In the genomic region with DNA sequence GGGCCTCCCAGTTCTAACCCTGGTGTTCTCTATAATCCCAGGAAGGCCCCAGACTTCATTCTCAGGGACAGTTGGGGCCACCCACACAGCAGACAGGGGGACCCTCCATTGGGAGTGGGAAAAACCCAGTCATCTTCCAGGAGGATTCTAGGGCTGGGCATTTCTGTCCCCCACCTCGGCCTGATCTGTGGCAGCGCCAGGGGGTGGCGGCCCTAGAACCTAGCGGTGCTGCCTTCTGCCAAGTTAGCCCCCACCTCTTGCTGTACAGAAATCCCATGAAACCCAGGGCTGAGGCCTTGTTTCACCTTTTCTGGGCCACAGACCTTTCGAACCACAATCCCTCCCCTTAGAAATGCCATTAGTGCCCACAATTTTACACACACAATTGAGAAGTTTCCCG, we compare ENCODE assay signal across 14 cellular contexts. TPM values are rescaled to one million over a fixed set of nuclear protein-coding genes. Genes with fewer than 3 reads are reported as not detected.
DNase-seq lines count a peak whose midpoint lies in the region; FAIRE-seq and TF ChIP-seq lines count a peak whose summit lies in the region.
"Had no signal": no experiment of that assay in that cellular context is flagged by ENCODE, and none has a peak within 500 bp of the region (broad histone marks: within the 10 kb centered on the region; RNA-seq: fewer than 3 reads in every experiment).

No MANE protein-coding gene starts in this region.

- H3K4me1 ChIP-seq in endodermal cell (ENCODE audit: control insufficient read depth, insufficient read depth, low read length) (peaks cover 1% of the 10 kb centered on the region), spleen (peaks cover 11 to 51% (median 29%) of the 10 kb centered on the region in 6 donors)
- H3K4me1 ChIP-seq: Caco-2 had no signal

- H3K27ac Mint-ChIP-seq in brain, result peak overlapping the region in 4 of 5 experiments; percentile 14 to 93 (median 75)
- no peak overlapping the region for H3K27ac Mint-ChIP-seq in endodermal cell
- H3K27ac Mint-ChIP-seq in nephron, result peak overlapping the region in 2 of 3 experiments; percentile 74 to 75
- H3K27ac Mint-ChIP-seq: CD4-positive, CD25-positive, alpha-beta regulatory T cell had no signal

- no peak overlapping the region for H3K4me3 ChIP-seq in endodermal cell (ENCODE audit: low read length)
- no peak overlapping the region for H3K4me3 ChIP-seq in spleen
- H3K4me3 ChIP-seq: GM23248 had no signal

- H3K4me1 Mint-ChIP-seq in brain (peaks cover 74% of the 10 kb centered on the region), endodermal cell (peaks cover 9% of the 10 kb centered on the region), nephron (peaks cover 67% of the 10 kb centered on the region)

- H3K9me3 Mint-ChIP-seq in brain (no peaks in the 10 kb centered on the region), endodermal cell (no peaks in the 10 kb centered on the region), nephron (no peaks in the 10 kb centered on the region)
- H3K9me3 Mint-ChIP-seq: CD4-positive, CD25-positive, alpha-beta regulatory T cell had no signal

- H3K27me3 Mint-ChIP-seq in brain (no peaks in the 10 kb centered on the region), endodermal cell (ENCODE audit: insufficient read depth) (peaks cover 8% of the 10 kb centered on the region), nephron (ENCODE audit: low read depth) (peaks cover 16% of the 10 kb centered on the region)

- H3K36me3 Mint-ChIP-seq in brain (peaks cover 11% of the 10 kb centered on the region), endodermal cell (ENCODE audit: low read depth) (no peaks in the 10 kb centered on the region), nephron (ENCODE audit: low read depth) (no peaks in the 10 kb centered on the region)
- H3K36me3 Mint-ChIP-seq: CD4-positive, CD25-positive, alpha-beta regulatory T cell had no signal

- DNase-seq in endodermal cell (peak; percentile 34), spleen (peak; percentile 35), GM12891 (ENCODE audit: insufficient read length, low spot score) (no peak), 8988T (no peak), NCI-H345 (lab: John Stamatoyannopoulos, UW) (no peak)

- H3K27me3 ChIP-seq in endodermal cell (ENCODE audit: control insufficient read depth, insufficient read depth, low read length, poor library complexity, severe bottlenecking), result no peaks in the 10 kb centered on the region
- peaks cover 0 to 73% (median 8%) of the 10 kb centered on the region in 7 donors for H3K27me3 ChIP-seq in spleen (replicated peaks in 1 of 7)
- H3K27me3 ChIP-seq: BE2C had no signal

- intact Hi-C loops in spleen (cut with DNase I; ENCODE audit: low total_unique reads), result loop anchor here (5.0 to 10.0 kb wide), 2 partner anchors 294 to 311 kb away; no protein-coding TSS in a partner anchor

- H3K9ac ChIP-seq in endodermal cell (ENCODE audit: extremely low read depth, low read length, poor library complexity, severe bottlenecking), result no peak overlapping the region
- H3K9ac ChIP-seq: GM23248, SK-N-SH had no signal

- no peaks in the 10 kb centered on the region for H3K9me3 ChIP-seq in endodermal cell (ENCODE audit: control insufficient read depth, low read length)
- no peaks in the 10 kb centered on the region for H3K9me3 ChIP-seq in spleen
- H3K9me3 ChIP-seq: BE2C, Caco-2, SK-N-SH had no signal

- FAIRE-seq in GM12891 (lab: Jason Lieb, UNC), result no peak
- FAIRE-seq: G401.6 had no signal

- peak overlapping the region in 1 of 5 experiments; percentile 20 for H3K4me3 Mint-ChIP-seq in brain
- H3K4me3 Mint-ChIP-seq in endodermal cell, result no peak overlapping the region
- H3K4me3 Mint-ChIP-seq in nephron, result no peak overlapping the region
- H3K4me3 Mint-ChIP-seq: CD4-positive, CD25-positive, alpha-beta regulatory T cell had no signal

- TF ChIP-seq POLR2A in spleen (IDR thresholded peaks at IDR 0.05), result no peak
- no peak for TF ChIP-seq POLR2A in GM12891 (IDR thresholded peaks at IDR 0.05; ENCODE audit: low read depth, low read length)

- no peak for TF ChIP-seq CTCF in brain (conservative IDR thresholded peaks at IDR 0.05)
- TF ChIP-seq CTCF in endodermal cell (conservative IDR thresholded peaks at IDR 0.05), result no peak
- no peak for TF ChIP-seq CTCF in nephron (IDR thresholded peaks at IDR 0.05; ENCODE audit: unreplicated experiment in 3 of 3)
- no peak for TF ChIP-seq CTCF in spleen (IDR thresholded peaks at IDR 0.05 in 8 of 11, conservative IDR thresholded peaks at IDR 0.05 in 3 of 11)

- 94 to 95% methylated on average over 5 to 6 of the region's 6 CpGs for WGBS in endodermal cell (ENCODE audit: insufficient coverage in 1 of 2, insufficient read length in 1 of 2), 2 experiments
- WGBS in spleen, 5 donors, result 86 to 94% (median 91%) methylated on average over 6 of the region's 6 CpGs

- H3K36me3 ChIP-seq in endodermal cell (ENCODE audit: control insufficient read depth, insufficient read depth, low read length), result no peaks in the 10 kb centered on the region
- peaks cover 0 to 12% (median 0%) of the 10 kb centered on the region in 6 donors for H3K36me3 ChIP-seq in spleen
- H3K36me3 ChIP-seq: BE2C had no signal

- H3K27ac ChIP-seq in endodermal cell (ENCODE audit: low read depth, low read length), result no peak overlapping the region
- H3K27ac ChIP-seq in spleen, result peak overlapping the region in 1 of 8 donors; percentile 2
- H3K27ac ChIP-seq: GM23248 had no signal

TF ChIP-seq in GM12891, 5 proteins besides CTCF, POLR2A, EP300 and RAD21:
- no peak for TF ChIP-seq TAF1 (IDR thresholded peaks at IDR 0.05; ENCODE audit: low read depth, low read length)
- TF ChIP-seq SPI1 (IDR thresholded peaks at IDR 0.05; ENCODE audit: low read depth, low read length), result no peak

RNA-seq across cellular contexts. Expression of gene CHST1, which starts 9.6 kb away (rescaled TPM):
- polyA plus RNA-seq in brain (ENCODE audit: insufficient read depth, low read depth, low replicate concordance) (17.4 TPM), spleen (1 to 10 TPM; 1.1 to 4.9 (median 3.3) TPM)
- total RNA-seq in endodermal cell (1 to 10 TPM in 1 of 2 donors, under 1 TPM in 1; 0.95 to 1.6 TPM), spleen (10 to 100 TPM in 3 of 7 donors, 1 to 10 TPM in 4; 4.3 to 18.9 (median 9.0) TPM)
- 3.1 TPM for polyA plus RNA-seq in endodermal cell (2013, experiment 1 of 2)
- polyA plus RNA-seq in endodermal cell (2013, experiment 2 of 2), result 3.4 TPM
- polyA plus RNA-seq in GM12891 (2012; ENCODE audit: low read depth, missing spikeins), result not detected
- total RNA-seq: Caco-2, GM23248, PC-3 had no signal

Comparison
In these comparisons a context has a peak if more than half of its experiments do, and no peak if none do; other contexts are left out.
1. DNase-seq: peak in endodermal cell (single experiment) and spleen (single experiment); none in GM12891 (single experiment), 8988T (single experiment) and NCI-H345 (single experiment).